1 cellular context compared by ENCODE assay signal in the genomic region with DNA sequence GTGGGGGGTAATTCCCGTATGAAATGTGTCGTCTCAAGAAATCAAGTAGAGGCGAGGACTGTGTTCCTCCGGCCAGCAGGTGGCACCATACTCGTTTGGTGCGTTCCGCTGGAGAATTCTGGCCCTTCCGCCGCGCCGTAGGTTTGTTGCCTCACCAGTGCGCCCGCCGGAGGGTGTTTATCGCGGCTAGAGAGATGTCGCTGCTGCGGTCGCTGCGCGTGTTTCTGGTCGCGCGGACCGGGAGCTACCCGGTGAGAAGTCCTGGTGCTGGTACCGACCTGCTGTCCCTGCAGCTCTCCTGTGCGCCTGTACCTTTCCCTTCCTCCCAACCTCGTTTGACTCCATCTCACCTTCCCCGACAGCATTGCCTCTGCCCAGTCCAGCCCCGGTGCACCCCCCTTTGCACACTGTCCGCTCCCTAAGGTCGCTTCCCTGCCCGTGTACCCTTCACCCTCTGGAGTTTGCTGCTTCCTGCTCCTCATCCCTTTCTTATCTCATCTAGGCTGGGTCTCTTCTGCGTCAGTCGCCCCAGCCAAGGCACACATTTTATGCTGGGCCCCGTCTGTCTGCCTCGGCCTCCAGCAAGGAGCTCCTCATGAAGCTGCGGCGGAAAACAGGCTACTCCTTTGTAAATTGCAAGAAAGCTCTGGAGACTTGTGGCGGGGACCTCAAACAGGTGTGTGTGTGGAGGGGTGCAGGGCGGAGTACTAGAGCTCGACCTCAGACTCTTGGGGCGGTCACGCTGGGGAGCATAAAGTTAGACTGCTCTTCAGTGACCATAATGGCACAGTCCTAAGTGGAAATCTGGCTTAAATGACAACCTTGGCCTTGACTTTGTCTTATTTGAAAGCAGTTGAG.
TF ChIP-seq lines count a peak whose summit lies in the region.

TSFM (plus strand) TSS at position 180 of the 858 bp plus-strand sequence; CDS start at position 195, 15 bp downstream.

TF ChIP-seq in GM23338, 12 proteins besides CTCF, POLR2A, EP300 and RAD21 (continued from another document):
- TF ChIP-seq, protein P1, sequence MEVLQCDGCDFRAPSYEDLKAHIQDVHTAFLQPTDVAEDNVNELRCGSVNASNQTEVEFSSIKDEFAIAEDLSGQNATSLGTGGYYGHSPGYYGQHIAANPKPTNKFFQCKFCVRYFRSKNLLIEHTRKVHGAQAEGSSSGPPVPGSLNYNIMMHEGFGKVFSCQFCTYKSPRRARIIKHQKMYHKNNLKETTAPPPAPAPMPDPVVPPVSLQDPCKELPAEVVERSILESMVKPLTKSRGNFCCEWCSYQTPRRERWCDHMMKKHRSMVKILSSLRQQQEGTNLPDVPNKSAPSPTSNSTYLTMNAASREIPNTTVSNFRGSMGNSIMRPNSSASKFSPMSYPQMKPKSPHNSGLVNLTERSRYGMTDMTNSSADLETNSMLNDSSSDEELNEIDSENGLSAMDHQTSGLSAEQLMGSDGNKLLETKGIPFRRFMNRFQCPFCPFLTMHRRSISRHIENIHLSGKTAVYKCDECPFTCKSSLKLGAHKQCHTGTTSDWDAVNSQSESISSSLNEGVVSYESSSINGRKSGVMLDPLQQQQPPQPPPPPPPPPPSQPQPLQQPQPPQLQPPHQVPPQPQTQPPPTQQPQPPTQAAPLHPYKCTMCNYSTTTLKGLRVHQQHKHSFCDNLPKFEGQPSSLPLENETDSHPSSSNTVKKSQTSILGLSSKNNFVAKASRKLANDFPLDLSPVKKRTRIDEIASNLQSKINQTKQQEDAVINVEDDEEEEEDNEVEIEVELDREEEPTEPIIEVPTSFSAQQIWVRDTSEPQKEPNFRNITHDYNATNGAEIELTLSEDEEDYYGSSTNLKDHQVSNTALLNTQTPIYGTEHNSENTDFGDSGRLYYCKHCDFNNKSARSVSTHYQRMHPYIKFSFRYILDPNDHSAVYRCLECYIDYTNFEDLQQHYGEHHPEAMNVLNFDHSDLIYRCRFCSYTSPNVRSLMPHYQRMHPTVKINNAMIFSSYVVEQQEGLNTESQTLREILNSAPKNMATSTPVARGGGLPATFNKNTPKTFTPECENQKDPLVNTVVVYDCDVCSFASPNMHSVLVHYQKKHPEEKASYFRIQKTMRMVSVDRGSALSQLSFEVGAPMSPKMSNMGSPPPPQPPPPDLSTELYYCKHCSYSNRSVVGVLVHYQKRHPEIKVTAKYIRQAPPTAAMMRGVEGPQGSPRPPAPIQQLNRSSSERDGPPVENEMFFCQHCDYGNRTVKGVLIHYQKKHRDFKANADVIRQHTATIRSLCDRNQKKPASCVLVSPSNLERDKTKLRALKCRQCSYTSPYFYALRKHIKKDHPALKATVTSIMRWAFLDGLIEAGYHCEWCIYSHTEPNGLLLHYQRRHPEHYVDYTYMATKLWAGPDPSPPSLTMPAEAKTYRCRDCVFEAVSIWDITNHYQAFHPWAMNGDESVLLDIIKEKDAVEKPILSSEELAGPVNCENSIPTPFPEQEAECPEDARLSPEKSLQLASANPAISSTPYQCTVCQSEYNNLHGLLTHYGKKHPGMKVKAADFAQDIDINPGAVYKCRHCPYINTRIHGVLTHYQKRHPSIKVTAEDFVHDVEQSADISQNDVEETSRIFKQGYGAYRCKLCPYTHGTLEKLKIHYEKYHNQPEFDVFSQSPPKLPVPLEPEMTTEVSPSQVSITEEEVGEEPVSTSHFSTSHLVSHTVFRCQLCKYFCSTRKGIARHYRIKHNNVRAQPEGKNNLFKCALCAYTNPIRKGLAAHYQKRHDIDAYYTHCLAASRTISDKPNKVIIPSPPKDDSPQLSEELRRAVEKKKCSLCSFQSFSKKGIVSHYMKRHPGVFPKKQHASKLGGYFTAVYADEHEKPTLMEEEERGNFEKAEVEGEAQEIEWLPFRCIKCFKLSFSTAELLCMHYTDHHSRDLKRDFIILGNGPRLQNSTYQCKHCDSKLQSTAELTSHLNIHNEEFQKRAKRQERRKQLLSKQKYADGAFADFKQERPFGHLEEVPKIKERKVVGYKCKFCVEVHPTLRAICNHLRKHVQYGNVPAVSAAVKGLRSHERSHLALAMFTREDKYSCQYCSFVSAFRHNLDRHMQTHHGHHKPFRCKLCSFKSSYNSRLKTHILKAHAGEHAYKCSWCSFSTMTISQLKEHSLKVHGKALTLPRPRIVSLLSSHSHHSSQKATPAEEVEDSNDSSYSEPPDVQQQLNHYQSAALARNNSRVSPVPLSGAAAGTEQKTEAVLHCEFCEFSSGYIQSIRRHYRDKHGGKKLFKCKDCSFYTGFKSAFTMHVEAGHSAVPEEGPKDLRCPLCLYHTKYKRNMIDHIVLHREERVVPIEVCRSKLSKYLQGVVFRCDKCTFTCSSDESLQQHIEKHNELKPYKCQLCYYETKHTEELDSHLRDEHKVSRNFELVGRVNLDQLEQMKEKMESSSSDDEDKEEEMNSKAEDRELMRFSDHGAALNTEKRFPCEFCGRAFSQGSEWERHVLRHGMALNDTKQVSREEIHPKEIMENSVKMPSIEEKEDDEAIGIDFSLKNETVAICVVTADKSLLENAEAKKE (CRISPR knock-in tag; IDR thresholded peaks at IDR 0.05) = no peak
- TF ChIP-seq EZH2 (IDR thresholded peaks at IDR 0.05; ENCODE audit: low read depth, unreplicated experiment) = no peak
- peak; percentile 91 for TF ChIP-seq POLR2AphosphoS5 (IDR thresholded peaks at IDR 0.05; ENCODE audit: low read depth)
- TF ChIP-seq, protein P2, sequence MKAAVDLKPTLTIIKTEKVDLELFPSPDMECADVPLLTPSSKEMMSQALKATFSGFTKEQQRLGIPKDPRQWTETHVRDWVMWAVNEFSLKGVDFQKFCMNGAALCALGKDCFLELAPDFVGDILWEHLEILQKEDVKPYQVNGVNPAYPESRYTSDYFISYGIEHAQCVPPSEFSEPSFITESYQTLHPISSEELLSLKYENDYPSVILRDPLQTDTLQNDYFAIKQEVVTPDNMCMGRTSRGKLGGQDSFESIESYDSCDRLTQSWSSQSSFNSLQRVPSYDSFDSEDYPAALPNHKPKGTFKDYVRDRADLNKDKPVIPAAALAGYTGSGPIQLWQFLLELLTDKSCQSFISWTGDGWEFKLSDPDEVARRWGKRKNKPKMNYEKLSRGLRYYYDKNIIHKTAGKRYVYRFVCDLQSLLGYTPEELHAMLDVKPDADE (IDR thresholded peaks at IDR 0.05) = peak; percentile 75
- TF ChIP-seq CREB1 (CRISPR knock-in tag; IDR thresholded peaks at IDR 0.05; ENCODE audit: low read depth) = peak; percentile 86
- no peak for TF ChIP-seq ZNF331 (CRISPR knock-in tag; IDR thresholded peaks at IDR 0.05; ENCODE audit: low read depth)
- peak; percentile 19 for TF ChIP-seq REST (IDR thresholded peaks at IDR 0.05; ENCODE audit: unreplicated experiment)
- no peak for TF ChIP-seq EZH2phosphoT487 (IDR thresholded peaks at IDR 0.05; ENCODE audit: unreplicated experiment)
- no peak for TF ChIP-seq STAT1 (IDR thresholded peaks at IDR 0.05; ENCODE audit: unreplicated experiment)
- no peak for TF ChIP-seq ZNF114 (CRISPR knock-in tag; IDR thresholded peaks at IDR 0.05)
- no peak for TF ChIP-seq NANOG (IDR thresholded peaks at IDR 0.05; ENCODE audit: borderline replicate concordance)
TF ChIP-seq in GM23338: peak in this region for 4.
